In genomic region chrX:106718709-106719108, GRCh38 we compare ENCODE assay signal across 1 cellular context.
TF ChIP-seq lines count a peak whose summit lies in the region.

No MANE protein-coding gene starts in this region.

TF ChIP-seq in HepG2, 621 proteins besides CTCF, POLR2A, EP300 and RAD21 (continued from another document and continues in another):
- TF ChIP-seq UBTF (CRISPR knock-in tag; IDR thresholded peaks at IDR 0.05) = no peak
- TF ChIP-seq MEIS1 (CRISPR knock-in tag; IDR thresholded peaks at IDR 0.05; ENCODE audit: borderline replicate concordance) = no peak
- TF ChIP-seq ZNF33B (CRISPR knock-in tag; IDR thresholded peaks at IDR 0.05) = no peak
- TF ChIP-seq ARID2 (CRISPR knock-in tag; IDR thresholded peaks at IDR 0.05; ENCODE audit: borderline replicate concordance) = no peak
- no peak for TF ChIP-seq JUN (CRISPR knock-in tag; IDR thresholded peaks at IDR 0.05)
- TF ChIP-seq IRF2 (CRISPR knock-in tag; IDR thresholded peaks at IDR 0.05) = no peak
- TF ChIP-seq NONO (IDR thresholded peaks at IDR 0.05) = no peak
- no peak for TF ChIP-seq NONO (CRISPR knock-in tag; conservative IDR thresholded peaks at IDR 0.05)
- no peak for TF ChIP-seq BATF2 (CRISPR knock-in tag; IDR thresholded peaks at IDR 0.05)
- TF ChIP-seq ZNF768 (CRISPR knock-in tag; IDR thresholded peaks at IDR 0.05) = no peak
- TF ChIP-seq ATF7-NPFF (CRISPR knock-in tag; IDR thresholded peaks at IDR 0.05; ENCODE audit: low read depth) = no peak
- no peak for TF ChIP-seq AGO2 (optimal IDR thresholded peaks at IDR 0.05; ENCODE audit: low read depth, low read length)
- TF ChIP-seq RBFOX2 (IDR thresholded peaks at IDR 0.05; ENCODE audit: low read depth, low read length) = no peak
- TF ChIP-seq CEBPZ (IDR thresholded peaks at IDR 0.05; ENCODE audit: low read length) = no peak
- no peak for TF ChIP-seq ZNF674 (CRISPR knock-in tag; IDR thresholded peaks at IDR 0.05; ENCODE audit: low read depth)
- TF ChIP-seq ZNF34 (CRISPR knock-in tag; IDR thresholded peaks at IDR 0.05; ENCODE audit: borderline replicate concordance) = no peak
- TF ChIP-seq ZKSCAN1 (IDR thresholded peaks at IDR 0.05; ENCODE audit: low read length) = no peak
- no peak for TF ChIP-seq ZNF737 (CRISPR knock-in tag; IDR thresholded peaks at IDR 0.05; ENCODE audit: borderline replicate concordance)
- TF ChIP-seq ZNF678 (CRISPR knock-in tag; IDR thresholded peaks at IDR 0.05) = no peak
- no peak for TF ChIP-seq ZBTB37 (CRISPR knock-in tag; IDR thresholded peaks at IDR 0.05)
- no peak for TF ChIP-seq DBP (CRISPR knock-in tag; IDR thresholded peaks at IDR 0.05; ENCODE audit: not compliant biosample characterization)
- TF ChIP-seq ZNF776 (CRISPR knock-in tag; IDR thresholded peaks at IDR 0.05) = no peak
- TF ChIP-seq TFAP4 (IDR thresholded peaks at IDR 0.05; ENCODE audit: borderline replicate concordance, low read depth) = peak; percentile 58; the same call in 1 of the 2 replicates
- TF ChIP-seq ZNF562 (CRISPR knock-in tag; IDR thresholded peaks at IDR 0.05; ENCODE audit: borderline replicate concordance) = no peak
- no peak for TF ChIP-seq ZNF256 (CRISPR knock-in tag; conservative IDR thresholded peaks at IDR 0.05)
- TF ChIP-seq KLF12 (CRISPR knock-in tag; IDR thresholded peaks at IDR 0.05; ENCODE audit: borderline replicate concordance) = no peak
- peak; percentile 76 for TF ChIP-seq ARID5B (CRISPR knock-in tag; IDR thresholded peaks at IDR 0.05)
- TF ChIP-seq RORA (CRISPR knock-in tag; IDR thresholded peaks at IDR 0.05) = no peak
- no peak for TF ChIP-seq ZSCAN31 (CRISPR knock-in tag; IDR thresholded peaks at IDR 0.05; ENCODE audit: low read depth)
- no peak for TF ChIP-seq LRRFIP1 (CRISPR knock-in tag; conservative IDR thresholded peaks at IDR 0.05)
- no peak for TF ChIP-seq ZNF549 (CRISPR knock-in tag; IDR thresholded peaks at IDR 0.05)
- no peak for TF ChIP-seq HMGXB3 (CRISPR knock-in tag; IDR thresholded peaks at IDR 0.05; ENCODE audit: borderline replicate concordance)
- no peak for TF ChIP-seq ATF7 (IDR thresholded peaks at IDR 0.05)
- TF ChIP-seq ATF7 (CRISPR knock-in tag; IDR thresholded peaks at IDR 0.05) = no peak
- 0 out of 2 replicates have a peak, but pooled peaks have one; percentile 26 for TF ChIP-seq ZNF331 (CRISPR knock-in tag; IDR thresholded peaks at IDR 0.05)
